ENCODE assay signal across 8 cellular contexts in genomic region chr19:12494260-12494860, GRCh38. TPM values are rescaled to one million over a fixed set of nuclear protein-coding genes. Genes with fewer than 3 reads are reported as not detected.
DNase-seq lines count a peak whose midpoint lies in the region; TF ChIP-seq lines count a peak whose summit lies in the region.

No MANE protein-coding gene starts in this region.

- H3K27ac Mint-ChIP-seq in CD8-positive, alpha-beta memory T cell, result peak overlapping the region in 4 of 8 donors; percentile 54 to 95 (median 79)

- H3K4me3 ChIP-seq in CD8-positive, alpha-beta memory T cell (ENCODE audit: low read length), result peak overlapping the region; percentile 89
- peak overlapping the region; percentile 55 for H3K4me3 ChIP-seq in OCI-LY1 (ENCODE audit: low read depth, low read length, poor library complexity, severe bottlenecking)
- H3K4me3 ChIP-seq in coronary artery, result peak overlapping the region; percentile 77
- H3K4me3 ChIP-seq in osteoblast (ENCODE audit: insufficient read depth, low read length), result no peak overlapping the region
- H3K4me3 ChIP-seq in trophoblast cell (ENCODE audit: low read depth, low read length), result no peak overlapping the region

- peaks cover 17 to 25% (median 21%) of the 10 kb centered on the region in 3 donors for H3K4me1 Mint-ChIP-seq in CD8-positive, alpha-beta memory T cell

- H4K12ac ChIP-seq in trophoblast cell (ENCODE audit: low read depth, low read length), result no peak overlapping the region

- no peak overlapping the region for H3K23ac ChIP-seq in trophoblast cell (ENCODE audit: low read length)

- H3K9me3 ChIP-seq in CD8-positive, alpha-beta memory T cell (ENCODE audit: low read length), result no peaks in the 10 kb centered on the region
- H3K9me3 ChIP-seq in OCI-LY1 (ENCODE audit: low read length) (0 out of 2 replicates have a peak, but pooled peaks cover 3% of the 10 kb centered on the region), osteoblast (ENCODE audit: low read depth, low read length) (no peaks in the 10 kb centered on the region), trophoblast cell (ENCODE audit: insufficient read depth, low read depth, low read length) (no peaks in the 10 kb centered on the region)

- H3K4me3 Mint-ChIP-seq in CD8-positive, alpha-beta memory T cell, result peak overlapping the region in 6 of 7 donors; percentile 82 to 95 (median 92)

- H3K18ac ChIP-seq in trophoblast cell (ENCODE audit: low read length), result no peak overlapping the region

- peak overlapping the region; percentile 62; the same call in 1 of the 2 replicates for H3K4me2 ChIP-seq in OCI-LY1 (ENCODE audit: low read length)
- peak overlapping the region; percentile 99 for H3K4me2 ChIP-seq in osteoblast (ENCODE audit: insufficient read depth, low read length)
- no peak overlapping the region for H3K4me2 ChIP-seq in trophoblast cell (ENCODE audit: low read length)

- H3K79me2 ChIP-seq in OCI-LY1 (ENCODE audit: insufficient read depth, low read length) (no peaks in the 10 kb centered on the region), osteoblast (ENCODE audit: insufficient read depth, low read length) (no peaks in the 10 kb centered on the region), trophoblast cell (ENCODE audit: control insufficient read depth, insufficient read depth, low read length, poor library complexity) (peaks cover 4% of the 10 kb centered on the region)

- H2AFZ ChIP-seq in OCI-LY1 (ENCODE audit: low read length) (peak overlapping the region; percentile 15; the same call in 1 of the 2 replicates), osteoblast (ENCODE audit: low read length) (no peak overlapping the region), trophoblast cell (ENCODE audit: insufficient read depth, low read length, poor library complexity) (no peak overlapping the region)

- 0 out of 2 replicates have a peak, but pooled peaks cover 3% of the 10 kb centered on the region for H3F3A ChIP-seq in OCI-LY1 (ENCODE audit: insufficient read depth, low read length)

- POLR2A ChIA-PET in CD8-positive, alpha-beta memory T cell (lab: Charles Lee), result interaction anchor here (0.6 to 1.8 kb wide), 9 partner anchors 10 to 204 kb away, joined by 3 to 7 read pairs (median 4); partner anchors contain the start of genes ZNF442, ZNF490, ZNF563 and ZNF564

- H4K20me1 ChIP-seq in OCI-LY1 (ENCODE audit: insufficient read depth, low read length) (no peaks in the 10 kb centered on the region), osteoblast (ENCODE audit: insufficient read depth, low read length) (no peaks in the 10 kb centered on the region)

- H3K4ac ChIP-seq in trophoblast cell (ENCODE audit: low read depth, low read length), result no peak overlapping the region

- H3K36me3 Mint-ChIP-seq in CD8-positive, alpha-beta memory T cell, result peaks cover 0 to 2% (median 0%) of the 10 kb centered on the region in 3 donors

- no peaks in the 10 kb centered on the region for H3K36me3 ChIP-seq in CD8-positive, alpha-beta memory T cell (ENCODE audit: insufficient read depth, low read length)
- H3K36me3 ChIP-seq in OCI-LY1 (ENCODE audit: insufficient read depth, low read length) (no peaks in the 10 kb centered on the region), osteoblast (ENCODE audit: insufficient read depth, low read length) (no peaks in the 10 kb centered on the region), trophoblast cell (ENCODE audit: control insufficient read depth in 1 of 2, insufficient read depth in 2 of 2, low read length in 2 of 2) (no peaks in the 10 kb centered on the region)

- no peak overlapping the region for H4K91ac ChIP-seq in trophoblast cell (ENCODE audit: low read depth, low read length)

- H4K8ac ChIP-seq in trophoblast cell (ENCODE audit: low read depth, low read length), result no peak overlapping the region

- H2BK12ac ChIP-seq in trophoblast cell (ENCODE audit: low read length), result no peak overlapping the region

- WGBS in trophoblast cell (ENCODE audit: extremely low coverage, insufficient coverage, insufficient read length), result no CpG with 5 or more reads among the region's 3 CpGs

- no peak overlapping the region for H2BK120ac ChIP-seq in trophoblast cell (ENCODE audit: insufficient read depth, low read length, poor library complexity)

- no peak overlapping the region for H2AK5ac ChIP-seq in trophoblast cell (ENCODE audit: low read length)

- peaks cover 7% of the 10 kb centered on the region for H3K79me1 ChIP-seq in trophoblast cell (ENCODE audit: low read length)

- TF ChIP-seq CTCF in OCI-LY1 (IDR thresholded peaks at IDR 0.05; ENCODE audit: low read length) (no peak), coronary artery (IDR thresholded peaks at IDR 0.05) (no peak), osteoblast (IDR thresholded peaks at IDR 0.05; ENCODE audit: extremely low read depth, low read depth, low read length) (no peak)

- no peaks in the 10 kb centered on the region for H3K9me2 ChIP-seq in OCI-LY1 (ENCODE audit: low read depth, low read length)

- no peak overlapping the region for H3K14ac ChIP-seq in trophoblast cell (ENCODE audit: low read length)

- no peak overlapping the region for H3K27ac ChIP-seq in CD8-positive, alpha-beta memory T cell (ENCODE audit: low read depth, low read length)
- H3K27ac ChIP-seq in OCI-LY1 (ENCODE audit: low read depth, low read length, poor library complexity, severe bottlenecking) (no peak overlapping the region), coronary artery (peak overlapping the region in 1 of 2 donors; percentile 87), osteoblast (ENCODE audit: low read depth, low read length) (no peak overlapping the region), trophoblast cell (ENCODE audit: low read depth, low read length) (no peak overlapping the region)

- no peak overlapping the region for H2BK5ac ChIP-seq in trophoblast cell (ENCODE audit: low read depth, low read length, poor library complexity)

- H3K9me3 Mint-ChIP-seq in CD8-positive, alpha-beta memory T cell, result peaks cover 0 to 3% (median 0%) of the 10 kb centered on the region in 5 donors

- H3K9ac ChIP-seq in OCI-LY1 (ENCODE audit: low read length), result no peak overlapping the region; the same call in 1 of the 2 replicates
- H3K9ac ChIP-seq in trophoblast cell (ENCODE audit: low read length), result no peak overlapping the region

- DNase-seq in CD8-positive, alpha-beta memory T cell, result no peak
- DNase-seq in coronary artery (ENCODE audit: low spot score), result no peak
- no peak for DNase-seq in osteoblast (ENCODE audit: insufficient read length, low spot score, missing footprints)
- no peak for DNase-seq in NCI-H1105 (lab: John Stamatoyannopoulos, UW)
- DNase-seq in HUDEP-2 (lab: John Stamatoyannopoulos, UW; ENCODE audit: unreplicated experiment in 76 of 76), result no peak
- no peak for DNase-seq in central memory CD4-positive, alpha-beta T cell
- DNase-seq in trophoblast cell, result no peak

- CTCF ChIA-PET in CD8-positive, alpha-beta memory T cell (lab: Charles Lee), result interaction anchor here (0.6 to 1.8 kb wide), 6 partner anchors 21 to 205 kb away, joined by 3 to 8 read pairs (median 3); partner anchors contain the start of gene ZNF563

- peaks cover 0 to 6% of the 10 kb centered on the region in 2 donors for H3K27me3 Mint-ChIP-seq in CD8-positive, alpha-beta memory T cell

- peaks cover 7% of the 10 kb centered on the region for H3K4me1 ChIP-seq in CD8-positive, alpha-beta memory T cell (ENCODE audit: insufficient read depth, low read length)
- H3K4me1 ChIP-seq in OCI-LY1 (ENCODE audit: insufficient read depth, low read length, severe bottlenecking) (peaks cover 12% of the 10 kb centered on the region), osteoblast (ENCODE audit: insufficient read depth, low read length) (peaks cover 11% of the 10 kb centered on the region), trophoblast cell (ENCODE audit: control insufficient read depth in 1 of 2, insufficient read depth in 2 of 2, low read length in 2 of 2) (peaks cover 0 to 2% of the 10 kb centered on the region in 2 experiments)

- H3K27me3 ChIP-seq in CD8-positive, alpha-beta memory T cell (ENCODE audit: insufficient read depth, low read length, poor library complexity, severe bottlenecking), result no peaks in the 10 kb centered on the region
- H3K27me3 ChIP-seq in OCI-LY1 (ENCODE audit: insufficient read depth, low read length) (no peaks in the 10 kb centered on the region), osteoblast (ENCODE audit: insufficient read depth, low read length) (no peaks in the 10 kb centered on the region), trophoblast cell (ENCODE audit: insufficient read depth, low read length) (no peaks in the 10 kb centered on the region)

RNA-seq across cellular contexts. Expression of gene ZNF709, which starts 9.7 kb away (rescaled TPM):
- 1 to 10 TPM; 2.5 TPM for total RNA-seq in CD8-positive, alpha-beta memory T cell
- polyA plus RNA-seq in CD8-positive, alpha-beta memory T cell, result 1.1 TPM
- 5.0 and 5.1 TPM in 2 replicates for total RNA-seq in osteoblast
- polyA plus RNA-seq in trophoblast cell (2013), result 1.1 and 1.2 TPM in 2 replicates

RNA-seq across cellular contexts. Expression of gene ZNF443, which starts 53.5 kb away (rescaled TPM):
- total RNA-seq in CD8-positive, alpha-beta memory T cell, result 1 to 10 TPM; 4.2 to 4.6 TPM
- 2.5 TPM for polyA plus RNA-seq in CD8-positive, alpha-beta memory T cell
- total RNA-seq in osteoblast, result 2.5 and 2.7 TPM in 2 replicates
- 2.8 and 3.0 TPM in 2 replicates for polyA plus RNA-seq in trophoblast cell (2013)

RNA-seq across cellular contexts. Expression of gene ZNF564, which starts 56.9 kb away (rescaled TPM):
- total RNA-seq in CD8-positive, alpha-beta memory T cell, result 1 to 10 TPM; 7.4 to 8.0 TPM
- 16.7 TPM for polyA plus RNA-seq in CD8-positive, alpha-beta memory T cell
- 7.4 and 9.0 TPM in 2 replicates for total RNA-seq in osteoblast
- 3.9 and 4.0 TPM in 2 replicates for polyA plus RNA-seq in trophoblast cell (2013)

Comparison
In these comparisons a context has a peak if more than half of its experiments do, and no peak if none do; other contexts are left out.
1. H3K4me3 ChIP-seq: peak in CD8-positive, alpha-beta memory T cell (single experiment), OCI-LY1 (single experiment) and coronary artery (single experiment); none in osteoblast (single experiment) and trophoblast cell (single experiment).